Comparison of ENCODE assay signal across 1 cellular context in the genomic region with DNA sequence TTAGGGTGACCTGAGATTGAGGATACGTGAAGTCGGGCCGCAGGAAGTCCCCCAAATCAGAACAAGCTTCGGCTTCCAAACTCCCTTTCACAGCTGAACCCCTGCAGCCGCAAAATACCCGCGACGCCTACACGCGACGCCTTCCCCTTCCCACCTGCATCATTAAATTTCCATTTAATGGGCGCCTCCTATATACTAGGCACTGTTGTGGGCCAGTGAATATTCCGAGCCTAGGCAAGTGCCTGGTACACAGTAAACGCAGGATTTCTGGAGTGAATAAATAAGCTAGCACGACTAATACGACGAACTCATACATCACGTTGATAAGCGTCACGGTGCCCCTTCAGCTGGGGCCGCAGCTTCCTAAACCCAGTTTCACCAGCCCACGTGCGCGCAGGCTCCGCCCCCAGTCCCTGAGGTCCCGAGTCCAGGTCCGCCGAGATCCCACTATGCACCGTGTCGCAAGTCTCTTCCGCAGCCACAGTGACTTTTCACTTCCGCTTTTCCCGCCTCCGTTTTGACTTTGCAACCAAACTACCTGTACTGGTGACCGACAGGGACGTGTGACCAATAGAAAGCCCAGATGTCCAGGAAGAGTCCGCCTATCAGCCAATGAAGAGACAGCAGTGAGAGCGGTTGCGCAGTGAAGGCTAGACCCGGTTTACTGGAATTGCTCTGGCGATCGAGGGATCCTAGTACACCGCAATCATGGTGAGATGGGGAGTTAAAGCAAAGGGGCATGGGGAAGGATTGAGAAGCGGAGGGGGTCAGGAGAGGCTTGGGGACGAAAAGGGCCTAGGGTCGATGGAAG.
TF ChIP-seq lines count a peak whose summit lies in the region.

PSMB3 (plus strand) TSS at position 623 of the 811 bp plus-strand sequence; CDS start at position 709, 86 bp downstream.

TF ChIP-seq in K562, 482 proteins besides CTCF, POLR2A, EP300 and RAD21 (continued from another document and continues in another):
- TF ChIP-seq, protein P1, sequence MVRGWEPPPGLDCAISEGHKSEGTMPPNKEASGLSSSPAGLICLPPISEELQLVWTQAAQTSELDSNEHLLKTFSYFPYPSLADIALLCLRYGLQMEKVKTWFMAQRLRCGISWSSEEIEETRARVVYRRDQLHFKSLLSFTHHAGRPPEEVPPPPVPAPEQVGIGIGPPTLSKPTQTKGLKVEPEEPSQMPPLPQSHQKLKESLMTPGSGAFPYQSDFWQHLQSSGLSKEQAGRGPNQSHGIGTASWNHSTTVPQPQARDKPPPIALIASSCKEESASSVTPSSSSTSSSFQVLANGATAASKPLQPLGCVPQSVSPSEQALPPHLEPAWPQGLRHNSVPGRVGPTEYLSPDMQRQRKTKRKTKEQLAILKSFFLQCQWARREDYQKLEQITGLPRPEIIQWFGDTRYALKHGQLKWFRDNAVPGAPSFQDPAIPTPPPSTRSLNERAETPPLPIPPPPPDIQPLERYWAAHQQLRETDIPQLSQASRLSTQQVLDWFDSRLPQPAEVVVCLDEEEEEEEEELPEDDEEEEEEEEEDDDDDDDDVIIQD (CRISPR knock-in tag; IDR thresholded peaks at IDR 0.05) = no peak
- TF ChIP-seq ZNF445 (CRISPR knock-in tag; IDR thresholded peaks at IDR 0.05; ENCODE audit: low read depth) (no peak), ILK (tag; IDR thresholded peaks at IDR 0.05; ENCODE audit: borderline replicate concordance, low read depth) (no peak), ZNF274 (IDR thresholded peaks at IDR 0.05; ENCODE audit: borderline replicate concordance, low read depth, low read length) (no peak), ASH1L (IDR thresholded peaks at IDR 0.05; ENCODE audit: borderline replicate concordance, low read depth, partially characterized antibody) (peak; percentile 96), CBX3 (IDR thresholded peaks at IDR 0.05; ENCODE audit: borderline replicate concordance in 1 of 2, low read length in 2 of 2) (no peak; a peak in 1 of 3 replicates), SMAD4 (CRISPR knock-in tag; conservative IDR thresholded peaks at IDR 0.05) (no peak), HMG20A (CRISPR knock-in tag; conservative IDR thresholded peaks at IDR 0.05) (no peak), ZNF668 (CRISPR knock-in tag; IDR thresholded peaks at IDR 0.05) (no peak), EHMT2 (IDR thresholded peaks at IDR 0.05) (no peak), BCOR (IDR thresholded peaks at IDR 0.05) (0 out of 2 replicates have a peak, but pooled peaks have one; percentile 0), TAF1 (IDR thresholded peaks at IDR 0.05; ENCODE audit: control insufficient read depth, extremely low read depth, insufficient read depth, low read length, severe bottlenecking) (peak; percentile 43), HMG20B (CRISPR knock-in tag; IDR thresholded peaks at IDR 0.05) (no peak), POLR2AphosphoS5 (IDR thresholded peaks at IDR 0.05; ENCODE audit: control insufficient read depth, insufficient read depth, low read depth, low read length) (no peak), DMBX1 (CRISPR knock-in tag; IDR thresholded peaks at IDR 0.05; ENCODE audit: borderline replicate concordance) (no peak), ZNF76 (CRISPR knock-in tag; IDR thresholded peaks at IDR 0.05; ENCODE audit: borderline replicate concordance) (peak; percentile 91; the same call in 1 of the 2 replicates), TSC22D4 (tag; IDR thresholded peaks at IDR 0.05) (no peak), CC2D1A (IDR thresholded peaks at IDR 0.05) (no peak), RFX1 (IDR thresholded peaks at IDR 0.05) (no peak), ZNF140 (CRISPR knock-in tag; IDR thresholded peaks at IDR 0.05) (no peak), ZNF592 (IDR thresholded peaks at IDR 0.05) (no peak), ZC3H8 (IDR thresholded peaks at IDR 0.05) (no peak), MEF2A (IDR thresholded peaks at IDR 0.05; ENCODE audit: control insufficient read depth, low read depth, low read length) (no peak), TGIF2 (CRISPR knock-in tag; IDR thresholded peaks at IDR 0.05) (no peak), CEBPZ (IDR thresholded peaks at IDR 0.05; ENCODE audit: borderline replicate concordance, low read depth, low read length) (no peak), FOSL1 (tag; conservative IDR thresholded peaks at IDR 0.05) (peak; percentile 35; the same call in 1 of the 2 replicates), E2F3 (CRISPR knock-in tag; IDR thresholded peaks at IDR 0.05) (peak; percentile 77; the same call in 1 of the 2 replicates), FOXJ3 (CRISPR knock-in tag; IDR thresholded peaks at IDR 0.05) (no peak), NR3C1 (CRISPR knock-in tag; IDR thresholded peaks at IDR 0.05) (no peak), MXI1 (IDR thresholded peaks at IDR 0.05; ENCODE audit: low read depth, low read length) (peak; percentile 97), GTF3C2 (IDR thresholded peaks at IDR 0.05; ENCODE audit: borderline replicate concordance, extremely low read depth, insufficient read length) (no peak), SMARCC2 (IDR thresholded peaks at IDR 0.05; ENCODE audit: low read depth) (no peak), MCM5 (IDR thresholded peaks at IDR 0.05; ENCODE audit: low read depth) (no peak), CREB5 (CRISPR knock-in tag; IDR thresholded peaks at IDR 0.05) (no peak), ZNF830 (CRISPR knock-in tag; IDR thresholded peaks at IDR 0.05) (no peak), SRSF1 (IDR thresholded peaks at IDR 0.05; ENCODE audit: low read depth, low read length) (no peak)
- TF ChIP-seq, protein P2, sequence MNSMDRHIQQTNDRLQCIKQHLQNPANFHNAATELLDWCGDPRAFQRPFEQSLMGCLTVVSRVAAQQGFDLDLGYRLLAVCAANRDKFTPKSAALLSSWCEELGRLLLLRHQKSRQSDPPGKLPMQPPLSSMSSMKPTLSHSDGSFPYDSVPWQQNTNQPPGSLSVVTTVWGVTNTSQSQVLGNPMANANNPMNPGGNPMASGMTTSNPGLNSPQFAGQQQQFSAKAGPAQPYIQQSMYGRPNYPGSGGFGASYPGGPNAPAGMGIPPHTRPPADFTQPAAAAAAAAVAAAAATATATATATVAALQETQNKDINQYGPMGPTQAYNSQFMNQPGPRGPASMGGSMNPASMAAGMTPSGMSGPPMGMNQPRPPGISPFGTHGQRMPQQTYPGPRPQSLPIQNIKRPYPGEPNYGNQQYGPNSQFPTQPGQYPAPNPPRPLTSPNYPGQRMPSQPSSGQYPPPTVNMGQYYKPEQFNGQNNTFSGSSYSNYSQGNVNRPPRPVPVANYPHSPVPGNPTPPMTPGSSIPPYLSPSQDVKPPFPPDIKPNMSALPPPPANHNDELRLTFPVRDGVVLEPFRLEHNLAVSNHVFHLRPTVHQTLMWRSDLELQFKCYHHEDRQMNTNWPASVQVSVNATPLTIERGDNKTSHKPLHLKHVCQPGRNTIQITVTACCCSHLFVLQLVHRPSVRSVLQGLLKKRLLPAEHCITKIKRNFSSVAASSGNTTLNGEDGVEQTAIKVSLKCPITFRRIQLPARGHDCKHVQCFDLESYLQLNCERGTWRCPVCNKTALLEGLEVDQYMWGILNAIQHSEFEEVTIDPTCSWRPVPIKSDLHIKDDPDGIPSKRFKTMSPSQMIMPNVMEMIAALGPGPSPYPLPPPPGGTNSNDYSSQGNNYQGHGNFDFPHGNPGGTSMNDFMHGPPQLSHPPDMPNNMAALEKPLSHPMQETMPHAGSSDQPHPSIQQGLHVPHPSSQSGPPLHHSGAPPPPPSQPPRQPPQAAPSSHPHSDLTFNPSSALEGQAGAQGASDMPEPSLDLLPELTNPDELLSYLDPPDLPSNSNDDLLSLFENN (IDR thresholded peaks at IDR 0.05; ENCODE audit: low read depth in 2 of 2, low read length in 2 of 2) = no peak
- TF ChIP-seq, protein P3, sequence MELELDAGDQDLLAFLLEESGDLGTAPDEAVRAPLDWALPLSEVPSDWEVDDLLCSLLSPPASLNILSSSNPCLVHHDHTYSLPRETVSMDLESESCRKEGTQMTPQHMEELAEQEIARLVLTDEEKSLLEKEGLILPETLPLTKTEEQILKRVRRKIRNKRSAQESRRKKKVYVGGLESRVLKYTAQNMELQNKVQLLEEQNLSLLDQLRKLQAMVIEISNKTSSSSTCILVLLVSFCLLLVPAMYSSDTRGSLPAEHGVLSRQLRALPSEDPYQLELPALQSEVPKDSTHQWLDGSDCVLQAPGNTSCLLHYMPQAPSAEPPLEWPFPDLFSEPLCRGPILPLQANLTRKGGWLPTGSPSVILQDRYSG (tag; conservative IDR thresholded peaks at IDR 0.05; ENCODE audit: low read depth) = no peak
- TF ChIP-seq, protein P4, sequence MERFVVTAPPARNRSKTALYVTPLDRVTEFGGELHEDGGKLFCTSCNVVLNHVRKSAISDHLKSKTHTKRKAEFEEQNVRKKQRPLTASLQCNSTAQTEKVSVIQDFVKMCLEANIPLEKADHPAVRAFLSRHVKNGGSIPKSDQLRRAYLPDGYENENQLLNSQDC (CRISPR knock-in tag; IDR thresholded peaks at IDR 0.05) = no peak
